Comparison of ENCODE assay signal across 8 cellular contexts in genomic region chr19:4831351-4832340, GRCh38. TPM values are rescaled to one million over a fixed set of nuclear protein-coding genes. Genes with fewer than 3 reads are reported as not detected.
DNase-seq lines count a peak whose midpoint lies in the region; ATAC-seq and TF ChIP-seq lines count a peak whose summit lies in the region.

Gene TICAM1, minus strand, starts transcription at chr19:4831712. Its CDS starts 13,335 bp downstream, at chr19:4818377.

- H2AK5ac ChIP-seq in trophoblast cell (ENCODE audit: low read length) = no peak within 1 kb of the TSS

- H4K12ac ChIP-seq in trophoblast cell (ENCODE audit: low read depth, low read length) = peak within 1 kb of the TSS; percentile 62

- peak within 1 kb of the TSS; percentile 90 for H4K8ac ChIP-seq in trophoblast cell (ENCODE audit: low read depth, low read length)

- H3K9ac ChIP-seq in trophoblast cell (ENCODE audit: low read length) = peak within 1 kb of the TSS; percentile 81

- no peak within 1 kb of the TSS for H2BK5ac ChIP-seq in trophoblast cell (ENCODE audit: low read depth, low read length, poor library complexity)

- H3K27ac ChIP-seq in trophoblast cell (ENCODE audit: low read depth, low read length) = no peak within 1 kb of the TSS

- H3K4me1 ChIP-seq in trophoblast cell (ENCODE audit: control insufficient read depth in 1 of 2, insufficient read depth in 2 of 2, low read length in 2 of 2) = peaks cover 0 to 6% of the 10 kb centered on the region in 2 experiments

- peak within 1 kb of the TSS; percentile 91 for H3K4me3 Mint-ChIP-seq in activated naive CD4-positive, alpha-beta T cell treated with anti-CD3 and anti-CD28 coated beads, Interleukin-2, amount 10 ng/mL, durations not matched to agents 7 days and 5 days
- H3K4me3 Mint-ChIP-seq in type B pancreatic cell = peak within 1 kb of the TSS; percentile 90

- ATAC-seq in HG02981 (IDR thresholded peaks at IDR 0.05; ENCODE audit: unreplicated experiment) (peak; percentile 53), Right ventricle myocardium inferior (peak; percentile 97)

- intact Hi-C loops in Right ventricle myocardium inferior (cut with DNase I) = no loop called here

- no peaks in the 10 kb centered on the region for H3K27me3 ChIP-seq in trophoblast cell (ENCODE audit: insufficient read depth, low read length)

- H3K27ac Mint-ChIP-seq in activated naive CD4-positive, alpha-beta T cell treated with anti-CD3 and anti-CD28 coated beads, Interleukin-2, amount 10 ng/mL, durations not matched to agents 7 days and 5 days = peak within 1 kb of the TSS; percentile 90
- H3K27ac Mint-ChIP-seq in type B pancreatic cell = peak within 1 kb of the TSS; percentile 91

- peaks cover 35% of the 10 kb centered on the region for H3K4me1 Mint-ChIP-seq in activated naive CD4-positive, alpha-beta T cell treated with anti-CD3 and anti-CD28 coated beads, Interleukin-2, amount 10 ng/mL, durations not matched to agents 7 days and 5 days
- peaks cover 14% of the 10 kb centered on the region for H3K4me1 Mint-ChIP-seq in type B pancreatic cell (ENCODE audit: unreplicated experiment)

- H3K4me3 ChIP-seq in trophoblast cell (ENCODE audit: low read depth, low read length) = peak within 1 kb of the TSS; percentile 75

- H3K4me2 ChIP-seq in trophoblast cell (ENCODE audit: low read length) = peak within 1 kb of the TSS; percentile 61

- H3K36me3 ChIP-seq in trophoblast cell (ENCODE audit: control insufficient read depth in 1 of 2, insufficient read depth in 2 of 2, low read length in 2 of 2) = no peaks in the 10 kb centered on the region

- peak within 1 kb of the TSS; percentile 81 for H3K18ac ChIP-seq in trophoblast cell (ENCODE audit: low read length)

- CTCF ChIA-PET in activated naive CD4-positive, alpha-beta T cell treated with anti-CD3 and anti-CD28 coated beads, Interleukin-2, amount 10 ng/mL, durations not matched to agents 7 days and 5 days (lab: Charles Lee) = interaction anchor here (0.6 to 3.5 kb wide), 4 partner anchors 12 to 80 kb away, joined by 3 to 21 read pairs (median 4); no protein-coding TSS in a partner anchor

- peak within 1 kb of the TSS; percentile 83 for H2AFZ ChIP-seq in trophoblast cell (ENCODE audit: insufficient read depth, low read length, poor library complexity)

- H3K79me2 ChIP-seq in trophoblast cell (ENCODE audit: control insufficient read depth, insufficient read depth, low read length, poor library complexity) = peaks cover 2% of the 10 kb centered on the region

- H3K27me3 Mint-ChIP-seq in activated naive CD4-positive, alpha-beta T cell treated with anti-CD3 and anti-CD28 coated beads, Interleukin-2, amount 10 ng/mL, durations not matched to agents 7 days and 5 days = peaks cover 4% of the 10 kb centered on the region
- H3K27me3 Mint-ChIP-seq in type B pancreatic cell = no peaks in the 10 kb centered on the region

- no CpG with 5 or more reads among the region's 60 CpGs for WGBS in trophoblast cell (ENCODE audit: extremely low coverage, insufficient coverage, insufficient read length)

- H2BK120ac ChIP-seq in trophoblast cell (ENCODE audit: insufficient read depth, low read length, poor library complexity) = peak within 1 kb of the TSS; percentile 52

- peak within 1 kb of the TSS; percentile 5 for H3K4ac ChIP-seq in trophoblast cell (ENCODE audit: low read depth, low read length)

- H4K91ac ChIP-seq in trophoblast cell (ENCODE audit: low read depth, low read length) = peak within 1 kb of the TSS; percentile 48

- peak within 1 kb of the TSS; percentile 63 for H3K14ac ChIP-seq in trophoblast cell (ENCODE audit: low read length)

- peaks cover 5% of the 10 kb centered on the region for H3K79me1 ChIP-seq in trophoblast cell (ENCODE audit: low read length)

- DNase-seq in NCI-H1417 (lab: John Stamatoyannopoulos, UW) (peak in 2 of 3 experiments; percentile 20 to 28), NCI-H1417 treated with DMSO at 0.1 percent for 48 hours (lab: John Stamatoyannopoulos, UW) (no peak), SK-MEL-5 (ENCODE audit: low read depth, low spot score) (peak; percentile 40), Right ventricle myocardium inferior (ENCODE audit: missing footprints) (peak; percentile 91), trophoblast cell (peak; percentile 76 to 80), type B pancreatic cell (ENCODE audit: extremely low spot score, unreplicated experiment) (peak; percentile 68)
- DNase-seq in activated naive CD4-positive, alpha-beta T cell treated with anti-CD3 and anti-CD28 coated beads, Interleukin-2, amount 10 ng/mL, durations not matched to agents 7 days and 5 days = peak; percentile 84

- in situ Hi-C loops in SK-MEL-5 (cut with HindIII; ENCODE audit: low pct_unique_long_range_greater_than_20kb, low sequenced_read_pairs) = no loop called here

- H3K36me3 Mint-ChIP-seq in activated naive CD4-positive, alpha-beta T cell treated with anti-CD3 and anti-CD28 coated beads, Interleukin-2, amount 10 ng/mL, durations not matched to agents 7 days and 5 days = peaks cover 10% of the 10 kb centered on the region
- no peaks in the 10 kb centered on the region for H3K36me3 Mint-ChIP-seq in type B pancreatic cell

- no peak within 1 kb of the TSS for H3K23ac ChIP-seq in trophoblast cell (ENCODE audit: low read length)

- TF ChIP-seq CTCF in type B pancreatic cell (conservative IDR thresholded peaks at IDR 0.05) = no peak

- H3K9me3 ChIP-seq in trophoblast cell (ENCODE audit: insufficient read depth, low read depth, low read length) = peaks cover 3% of the 10 kb centered on the region

- no peak within 1 kb of the TSS for H2BK12ac ChIP-seq in trophoblast cell (ENCODE audit: low read length)

- no peaks in the 10 kb centered on the region for H3K9me3 Mint-ChIP-seq in activated naive CD4-positive, alpha-beta T cell treated with anti-CD3 and anti-CD28 coated beads, Interleukin-2, amount 10 ng/mL, durations not matched to agents 7 days and 5 days
- H3K9me3 Mint-ChIP-seq in type B pancreatic cell = no peaks in the 10 kb centered on the region

RNA-seq across cellular contexts. Expression of gene TICAM1, which starts in this region (rescaled TPM):
- 2.6 and 3.1 TPM in 2 replicates for total RNA-seq in SK-MEL-5 (2014; rRNA removed; shearing (Covaris generic))
- 18.4 and 23.7 TPM in 2 replicates for polyA plus RNA-seq in SK-MEL-5 (2015; cell fraction: cytosol; rRNA removed)
- polyA plus RNA-seq in SK-MEL-5 (2015; cell fraction: nucleus; rRNA removed) = 5.0 and 5.7 TPM in 2 replicates
- 7.3 TPM for total RNA-seq in Right ventricle myocardium inferior
- polyA plus RNA-seq in trophoblast cell (2013) = 7.5 and 7.6 TPM in 2 replicates
- 8.3 and 20.5 TPM in 2 replicates for total RNA-seq in type B pancreatic cell (ENCODE audit: low replicate concordance)
